25 cellular contexts compared by ENCODE assay signal in the genomic region with DNA sequence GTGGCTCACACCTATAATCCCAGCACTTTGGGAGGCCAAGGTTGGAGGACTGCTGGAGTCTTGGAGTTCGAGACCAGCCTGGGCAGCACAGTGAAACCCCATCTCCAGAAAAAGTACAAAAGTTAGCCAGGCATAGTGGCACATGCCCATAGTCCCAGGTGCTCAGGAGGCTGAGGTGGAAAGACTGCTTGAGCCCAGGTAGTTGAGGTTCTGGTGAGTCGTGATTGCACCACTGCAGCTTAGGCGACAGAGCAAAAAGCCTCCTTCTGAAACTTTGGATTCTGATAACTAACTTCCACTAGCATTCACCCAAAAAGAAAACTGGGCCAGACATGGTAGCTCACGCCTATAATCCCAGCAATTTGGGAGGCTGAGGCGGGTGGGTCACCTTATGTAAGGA. TPM values are rescaled to one million over a fixed set of nuclear protein-coding genes. Genes with fewer than 3 reads are reported as not detected.
A peak's percentile ranks its signal among the peaks of the same experiment; 100 is the strongest.
DNase-seq lines count a peak whose midpoint lies in the region; ATAC-seq and TF ChIP-seq lines count a peak whose summit lies in the region.
"Had no signal": no experiment of that assay in that cellular context is flagged by ENCODE, and none has a peak within 500 bp of the region (broad histone marks: within the 10 kb centered on the region; RNA-seq: fewer than 3 reads in every experiment).

No MANE protein-coding gene starts in this region.

- peak overlapping the region; percentile 40 for H3K14ac ChIP-seq in trophoblast cell (ENCODE audit: low read length)

- H3K4me1 ChIP-seq in mammary epithelial cell (ENCODE audit: insufficient read depth, low read length), result peaks cover 12% of the 10 kb centered on the region
- H3K4me1 ChIP-seq in breast epithelium, result peaks cover 6 to 12% of the 10 kb centered on the region in 2 donors
- H3K4me1 ChIP-seq in trophoblast cell (ENCODE audit: control insufficient read depth in 1 of 2, insufficient read depth in 2 of 2, low read length in 2 of 2), result peaks cover 0 to 7% of the 10 kb centered on the region in 2 experiments
- H3K4me1 ChIP-seq: BE2C had no signal

- H3K9me3 ChIP-seq in mammary epithelial cell (replicated peaks; ENCODE audit: insufficient read depth, low read length), result no peaks in the 10 kb centered on the region
- no peaks in the 10 kb centered on the region for H3K9me3 ChIP-seq in breast epithelium
- no peaks in the 10 kb centered on the region for H3K9me3 ChIP-seq in trophoblast cell (ENCODE audit: insufficient read depth, low read depth, low read length)
- H3K9me3 ChIP-seq: BE2C had no signal

- H2BK12ac ChIP-seq in trophoblast cell (ENCODE audit: low read length), result peak overlapping the region; percentile 60

- dilution Hi-C loops in mammary epithelial cell (cut with HindIII; ENCODE audit: low sequenced_read_pairs), result no loop called here

- peaks cover 2% of the 10 kb centered on the region for H3K79me1 ChIP-seq in trophoblast cell (ENCODE audit: low read length)

- ATAC-seq in GM19395 (IDR thresholded peaks at IDR 0.05; ENCODE audit: unreplicated experiment), result no peak
- ATAC-seq: GM12878, GM23338, HCT116 had no signal

- no peak overlapping the region for H4K12ac ChIP-seq in trophoblast cell (ENCODE audit: low read depth, low read length)

- H2BK120ac ChIP-seq in trophoblast cell (ENCODE audit: insufficient read depth, low read length, poor library complexity), result no peak overlapping the region

- H4K20me1 ChIP-seq in mammary epithelial cell (ENCODE audit: insufficient read depth, low read length), result no peaks in the 10 kb centered on the region

- H4K8ac ChIP-seq in trophoblast cell (ENCODE audit: low read depth, low read length), result no peak overlapping the region

- H3K9ac ChIP-seq in mammary epithelial cell (ENCODE audit: insufficient read depth, low read length), result no peak overlapping the region
- no peak overlapping the region for H3K9ac ChIP-seq in trophoblast cell (ENCODE audit: low read length)
- H3K9ac ChIP-seq: BLaER1 treated with 17β-estradiol and CSF1 and Interleukin-3, amounts not matched to agents 10 nM and 100 nM had no signal

- DNase-seq in mammary epithelial cell (peak; percentile 33), breast epithelium (ENCODE audit: low spot score in 2 of 2) (no peak), epithelial cell of prostate (ENCODE audit: low read depth, low spot score) (no peak), kidney tubule cell (ENCODE audit: low spot score) (peak; percentile 36), trophoblast cell (no peak), SKM-1 treated with dmso at 0.1 percent for 144 hours (lab: John Stamatoyannopoulos, UW; ENCODE audit: unreplicated experiment) (no peak), T-helper 2 cell (no peak)
- DNase-seq: AML-193; BE2C; CD4-positive, alpha-beta T cell; CD8-positive, alpha-beta memory T cell; DMS 273 treated with DMSO at 0.1 percent for 48 hours; DMS79; EL; GDM1; H9 had no signal

- H2AK5ac ChIP-seq in trophoblast cell (ENCODE audit: low read length), result no peak overlapping the region

- TF ChIP-seq POLR2A in breast epithelium (IDR thresholded peaks at IDR 0.05), result no peak

- WGBS in mammary epithelial cell (ENCODE audit: low coverage, missing lambda C conversion rate), result 98% methylated on average over 5 of the region's 5 CpGs
- no CpG with 5 or more reads among the region's 5 CpGs for WGBS in trophoblast cell (ENCODE audit: extremely low coverage, insufficient coverage, insufficient read length)

- no peaks in the 10 kb centered on the region for H3K36me3 ChIP-seq in mammary epithelial cell (ENCODE audit: insufficient read depth, low read length)
- H3K36me3 ChIP-seq in breast epithelium, result no peaks in the 10 kb centered on the region
- peaks cover 0 to 2% of the 10 kb centered on the region in 2 experiments for H3K36me3 ChIP-seq in trophoblast cell (ENCODE audit: control insufficient read depth in 1 of 2, insufficient read depth in 2 of 2, low read length in 2 of 2)

- H2AFZ ChIP-seq in mammary epithelial cell (ENCODE audit: low read depth, low read length) (no peak overlapping the region), trophoblast cell (ENCODE audit: insufficient read depth, low read length, poor library complexity) (no peak overlapping the region)
- H2AFZ ChIP-seq: GM23338 had no signal

- peak overlapping the region; percentile 100 for H3K4ac ChIP-seq in trophoblast cell (ENCODE audit: low read depth, low read length)

- intact Hi-C loops in mammary epithelial cell (cut with micrococcal nuclease), result no loop called here
- intact Hi-C loops in breast epithelium (cut with DNase I; ENCODE audit: low total_unique reads), result no loop called here

- BruUV-seq in mammary epithelial cell (replicated peaks; lab: Mats Ljungman, UMichigan), result no TSS peak

- H3K79me2 ChIP-seq in mammary epithelial cell (ENCODE audit: insufficient read depth, low read length) (peaks cover 100% of the 10 kb centered on the region), trophoblast cell (ENCODE audit: control insufficient read depth, insufficient read depth, low read length, poor library complexity) (peaks cover 19% of the 10 kb centered on the region)

- CTCF ChIA-PET in mammary epithelial cell (lab: Charles Lee; ENCODE audit: low non-redundant PET), result no interaction called here

- H3K23ac ChIP-seq in trophoblast cell (ENCODE audit: low read length), result no peak overlapping the region

- peak overlapping the region; percentile 52 for H2BK5ac ChIP-seq in trophoblast cell (ENCODE audit: low read depth, low read length, poor library complexity)

- H3K27me3 ChIP-seq in mammary epithelial cell (ENCODE audit: insufficient read depth, low read length) (no peaks in the 10 kb centered on the region), breast epithelium (no peaks in the 10 kb centered on the region), trophoblast cell (ENCODE audit: insufficient read depth, low read length) (no peaks in the 10 kb centered on the region)
- H3K27me3 ChIP-seq: BE2C; BLaER1 treated with 17β-estradiol and CSF1 and Interleukin-3, amounts not matched to agents 10 nM and 100 nM had no signal

- in situ Hi-C loops in mammary epithelial cell (cut with MboI; ENCODE audit: low sequenced_read_pairs in 2 of 2), result no loop called here

- no peak overlapping the region for H3K18ac ChIP-seq in trophoblast cell (ENCODE audit: low read length)

- no peak overlapping the region for H3K27ac ChIP-seq in mammary epithelial cell (ENCODE audit: insufficient read depth, low read depth, low read length)
- H3K27ac ChIP-seq in breast epithelium, result no peak overlapping the region
- peak overlapping the region; percentile 22 for H3K27ac ChIP-seq in epithelial cell of prostate
- H3K27ac ChIP-seq in trophoblast cell (ENCODE audit: low read depth, low read length), result no peak overlapping the region
- H3K27ac ChIP-seq: 22Rv1; BLaER1 treated with 17β-estradiol and CSF1 and Interleukin-3, amounts not matched to agents 10 nM and 100 nM had no signal

- no peak overlapping the region for H4K91ac ChIP-seq in trophoblast cell (ENCODE audit: low read depth, low read length)

- no peak overlapping the region for H3K4me3 ChIP-seq in mammary epithelial cell (replicated peaks in 1 of 3; ENCODE audit: insufficient read depth in 1 of 3, low read depth in 2 of 3, low read length in 3 of 3)
- H3K4me3 ChIP-seq in breast epithelium, result no peak overlapping the region
- H3K4me3 ChIP-seq in trophoblast cell (ENCODE audit: low read depth, low read length), result no peak overlapping the region
- H3K4me3 ChIP-seq: BLaER1 treated with 17β-estradiol and CSF1 and Interleukin-3, amounts not matched to agents 10 nM and 100 nM; GM12878; GM23338 had no signal

- no peak overlapping the region for H3K4me2 ChIP-seq in mammary epithelial cell (ENCODE audit: insufficient read depth, low read depth, low read length)
- H3K4me2 ChIP-seq in trophoblast cell (ENCODE audit: low read length), result no peak overlapping the region
- H3K4me2 ChIP-seq: GM23338 had no signal

- no peak for TF ChIP-seq CTCF in mammary epithelial cell (conservative IDR thresholded peaks at IDR 0.05 in 1 of 2, IDR thresholded peaks at IDR 0.05 in 1 of 2; ENCODE audit: extremely low read depth in 1 of 2, insufficient read depth in 1 of 2, low read depth in 1 of 2, low read length in 2 of 2)
- no peak for TF ChIP-seq CTCF in breast epithelium (IDR thresholded peaks at IDR 0.05)

RNA-seq across cellular contexts. Expression of a gene that starts 6.6 kb away (rescaled TPM):
- 10 to 100 TPM; 41.0 to 56.6 TPM for total RNA-seq in mammary epithelial cell
- polyA plus RNA-seq in mammary epithelial cell, result 24.2 TPM
- polyA minus RNA-seq in mammary epithelial cell, result 45.8 TPM
- total RNA-seq in breast epithelium, result 10 to 100 TPM; 19.7 to 32.8 (median 26.5) TPM
- 31.7 and 35.2 TPM in 2 replicates for polyA plus RNA-seq in trophoblast cell (2013)

RNA-seq across cellular contexts. Expression of a gene that starts 20.8 kb away (rescaled TPM):
- total RNA-seq in mammary epithelial cell (not detected), breast epithelium (not detected)
- polyA plus RNA-seq in mammary epithelial cell, result not detected
- not detected for polyA minus RNA-seq in mammary epithelial cell
- 0.31 and 0.40 TPM in 2 replicates for polyA plus RNA-seq in trophoblast cell (2013)
- total RNA-seq: CD4-positive, alpha-beta T cell; CD8-positive, alpha-beta memory T cell; GM12878; GM23338; H4; H9 had no signal
- polyA plus RNA-seq: AG04450; CD14-positive monocyte; CD8-positive, alpha-beta memory T cell had no signal

Comparison
In these comparisons a context has a peak if more than half of its experiments do, and no peak if none do; other contexts are left out.
1. DNase-seq: peak in mammary epithelial cell (single experiment) and kidney tubule cell (single experiment); none in breast epithelium (0 of 2), epithelial cell of prostate (single experiment), trophoblast cell (0 of 2), SKM-1 treated with dmso at 0.1 percent for 144 hours (single experiment) and T-helper 2 cell (0 of 5).